ENCODE assay signal across 8 cellular contexts in genomic region chr11:66347425-66348276, GRCh38. TPM values are rescaled to one million over a fixed set of nuclear protein-coding genes. Genes with fewer than 3 reads are reported as not detected.
DNase-seq lines count a peak whose midpoint lies in the region; ATAC-seq and TF ChIP-seq lines count a peak whose summit lies in the region.

B4GAT1 (minus strand) TSS chr11:66347629; CDS start chr11:66347545, 84 bp downstream.

- H3K4me3 ChIP-seq in PC-9: peak within 1 kb of the TSS; percentile 100
- H3K4me3 ChIP-seq in esophagus (ENCODE audit: low read depth in 1 of 2, low read length in 2 of 2): peak within 1 kb of the TSS; percentile 80 to 85
- peak within 1 kb of the TSS; percentile 60 for H3K4me3 ChIP-seq in mucosa of stomach (ENCODE audit: low read length)

- peaks cover 45% of the 10 kb centered on the region for H3F3A ChIP-seq in PC-9 (ENCODE audit: insufficient read depth, low read depth)

- H3K4me1 Mint-ChIP-seq in IgD-negative memory B cell: peaks cover 19 to 36% (median 33%) of the 10 kb centered on the region in 3 donors
- peaks cover 42% of the 10 kb centered on the region for H3K4me1 Mint-ChIP-seq in activated T-cell treated with anti-CD3 and anti-CD28 coated beads, Interleukin-2, amount 50 U/mL, for 4 hours (ENCODE audit: low read depth)

- no TSS peak for BruUV-seq in PC-9 (replicated peaks; lab: Mats Ljungman, UMichigan)

- H3K36me3 ChIP-seq in PC-9 (ENCODE audit: low read depth): no peaks in the 10 kb centered on the region
- H3K36me3 ChIP-seq in esophagus (ENCODE audit: control insufficient read depth in 2 of 2, insufficient read depth in 2 of 2, low read length in 1 of 2): no peaks in the 10 kb centered on the region
- H3K36me3 ChIP-seq in mucosa of stomach (ENCODE audit: control insufficient read depth, insufficient read depth, low read length): no peaks in the 10 kb centered on the region

- no peaks in the 10 kb centered on the region for H3K36me3 Mint-ChIP-seq in IgD-negative memory B cell
- peaks cover 7% of the 10 kb centered on the region for H3K36me3 Mint-ChIP-seq in activated T-cell treated with anti-CD3 and anti-CD28 coated beads, Interleukin-2, amount 50 U/mL, for 4 hours (ENCODE audit: insufficient read depth)

- H3K4me2 ChIP-seq in PC-9: peak within 1 kb of the TSS; percentile 87

- H3K27ac ChIP-seq in 22Rv1 (peak within 1 kb of the TSS; percentile 97), PC-9 (peak within 1 kb of the TSS; percentile 16; the same call in 1 of the 2 replicates), esophagus (ENCODE audit: low read depth in 2 of 2, low read length in 1 of 2) (peak within 1 kb of the TSS; percentile 81 to 93)

- peak; percentile 38 for ATAC-seq in GM18907 (IDR thresholded peaks at IDR 0.05; ENCODE audit: unreplicated experiment)
- peak; percentile 67 to 74 for ATAC-seq in activated T-cell treated with anti-CD3 and anti-CD28 coated beads, Interleukin-2, amount 50 U/mL, for 4 hours

- H3K9me3 ChIP-seq in PC-9 (ENCODE audit: insufficient read depth, low read depth) (no peaks in the 10 kb centered on the region), esophagus (ENCODE audit: control insufficient read depth in 2 of 2, insufficient read depth in 1 of 2, low read depth in 1 of 2, low read length in 1 of 2) (no peaks in the 10 kb centered on the region), mucosa of stomach (ENCODE audit: control insufficient read depth, low read length) (no peaks in the 10 kb centered on the region)

- peak within 1 kb of the TSS; percentile 100 for H2AFZ ChIP-seq in PC-9

- H3K4me1 ChIP-seq in PC-9 (replicated peaks; ENCODE audit: insufficient read depth) (peaks cover 34% of the 10 kb centered on the region), esophagus (ENCODE audit: control insufficient read depth in 2 of 2, insufficient read depth in 2 of 2, low read length in 1 of 2) (peaks cover 3 to 18% of the 10 kb centered on the region in 2 donors), mucosa of stomach (ENCODE audit: control insufficient read depth, insufficient read depth, low read length) (peaks cover 49% of the 10 kb centered on the region)

- WGBS in esophagus, 2 donors: 0 to 1% methylated on average over 60 to 101 of the region's 101 CpGs

- H3K9me2 ChIP-seq in PC-9 (ENCODE audit: insufficient read depth): no peaks in the 10 kb centered on the region

- DNase-seq in PC-9: peak; percentile 88 to 94
- DNase-seq in activated T-cell treated with anti-CD3 and anti-CD28 coated beads, Interleukin-2, amount 50 U/mL, for 4 hours: peak; percentile 75
- DNase-seq in stimulated activated CD8-positive, alpha-beta memory T cell treated with anti-CD3 and anti-CD28 coated beads, Interleukin-4, amount 100 ng/mL, for 24 hours (ENCODE audit: low read depth): peak; percentile 71

- H3K9me3 Mint-ChIP-seq in IgD-negative memory B cell: no peaks in the 10 kb centered on the region
- no peaks in the 10 kb centered on the region for H3K9me3 Mint-ChIP-seq in activated T-cell treated with anti-CD3 and anti-CD28 coated beads, Interleukin-2, amount 50 U/mL, for 4 hours

- no peaks in the 10 kb centered on the region for H3K27me3 ChIP-seq in PC-9 (ENCODE audit: insufficient read depth, low read depth)
- no peaks in the 10 kb centered on the region for H3K27me3 ChIP-seq in esophagus (ENCODE audit: control insufficient read depth in 1 of 2, insufficient read depth in 2 of 2, low read length in 2 of 2)
- no peaks in the 10 kb centered on the region for H3K27me3 ChIP-seq in mucosa of stomach (ENCODE audit: control insufficient read depth, insufficient read depth, low read length)

- H3K4me3 Mint-ChIP-seq in IgD-negative memory B cell: peak within 1 kb of the TSS; percentile 89 to 98 (median 96)
- peak within 1 kb of the TSS; percentile 96 for H3K4me3 Mint-ChIP-seq in activated T-cell treated with anti-CD3 and anti-CD28 coated beads, Interleukin-2, amount 50 U/mL, for 4 hours

- H4K20me1 ChIP-seq in PC-9 (ENCODE audit: insufficient read depth): peaks cover 10% of the 10 kb centered on the region

- peak within 1 kb of the TSS; percentile 79 for H3K9ac ChIP-seq in mucosa of stomach (ENCODE audit: low read length)

- TF ChIP-seq CTCF in 22Rv1 (IDR thresholded peaks at IDR 0.05) (no peak), PC-9 (conservative IDR thresholded peaks at IDR 0.05) (no peak)

- CTCF ChIA-PET in PC-9 (lab: Charles Lee): interaction anchor here (0.6 kb wide), 1 partner anchor 23 kb away, joined by 15 read pairs; no protein-coding TSS in a partner anchor

- POLR2A ChIA-PET in PC-9 (lab: Charles Lee; ENCODE audit: unreplicated experiment): interaction anchor here (0.5 to 1.7 kb wide), 4 partner anchors 13 to 542 kb away, joined by 3 to 11 read pairs (median 8); no protein-coding TSS in a partner anchor

- intact Hi-C loops in PC-9 (cut with micrococcal nuclease; ENCODE audit: unreplicated experiment): loop anchor here (1.0 kb wide), 1 partner anchor 79 kb away; the partner anchor contains the start of gene RAB1B

- H3K27me3 Mint-ChIP-seq in IgD-negative memory B cell: no peaks in the 10 kb centered on the region
- H3K27me3 Mint-ChIP-seq in activated T-cell treated with anti-CD3 and anti-CD28 coated beads, Interleukin-2, amount 50 U/mL, for 4 hours (ENCODE audit: low read depth): no peaks in the 10 kb centered on the region

- peaks cover 38% of the 10 kb centered on the region for H3K79me2 ChIP-seq in PC-9 (ENCODE audit: low read depth)

- H3K27ac Mint-ChIP-seq in IgD-negative memory B cell: peak within 1 kb of the TSS; percentile 99 to 100 (median 99)

RNA-seq across cellular contexts. Expression of gene B4GAT1, which starts in this region (rescaled TPM):
- polyA plus RNA-seq in IgD-negative memory B cell (6.1 TPM), esophagus (1 to 10 TPM; 4.9 to 7.0 TPM)
- total RNA-seq in PC-9 (2021): 22.8 and 28.5 TPM in 2 replicates
- 10 to 100 TPM in 1 of 3 donors, 1 to 10 TPM in 2; 6.4 to 10.3 (median 8.0) TPM for total RNA-seq in activated T-cell treated with anti-CD3 and anti-CD28 coated beads, Interleukin-2, amount 50 U/mL, for 4 hours

Comparison
In these comparisons a context has a peak if more than half of its experiments do, and no peak if none do; other contexts are left out.
1. Peak in every context shown above with its lines: DNase-seq, ATAC-seq, H3K4me3 ChIP-seq and H3K27ac ChIP-seq.
2. H3K27ac ChIP-seq: peak in every context shown above with its lines; median percentile 97 in 22Rv1; 87 in esophagus; 16 in PC-9.